11 cellular contexts compared by ENCODE assay signal in genomic region chr1:8448906-8449661, GRCh38.
DNase-seq lines count a peak whose midpoint lies in the region; ATAC-seq, FAIRE-seq and TF ChIP-seq lines count a peak whose summit lies in the region.
"Had no signal": no experiment of that assay in that cellular context is flagged by ENCODE, and none has a peak within 500 bp of the region (broad histone marks: within the 10 kb centered on the region; RNA-seq: fewer than 3 reads in every experiment).

No MANE protein-coding gene starts in this region.

- no peak overlapping the region for H2AFZ ChIP-seq in keratinocyte (ENCODE audit: control insufficient read depth, low read length)

- dilution Hi-C loops in keratinocyte (cut with MboI; ENCODE audit: extremely low pct_ligation_motif_present, low sequenced_read_pairs), result no loop called here

- ATAC-seq in activated T-cell treated with anti-CD3 and anti-CD28 coated beads, Interleukin-2, amount 50 U/mL, for 72 hours (replicated peaks in 1 of 2), result peak; percentile 64 to 68
- ATAC-seq in HG03439 (IDR thresholded peaks at IDR 0.05; ENCODE audit: unreplicated experiment) (no peak), HG03442 (IDR thresholded peaks at IDR 0.05; ENCODE audit: unreplicated experiment) (no peak)
- ATAC-seq: foreskin keratinocyte had no signal

- H3K27me3 ChIP-seq in keratinocyte (ENCODE audit: control insufficient read depth, extremely low read depth, insufficient read depth, low read length) (no peaks in the 10 kb centered on the region), tibial nerve (no peaks in the 10 kb centered on the region)
- H3K27me3 ChIP-seq: foreskin keratinocyte had no signal

- H3K9ac ChIP-seq in keratinocyte (ENCODE audit: control insufficient read depth, extremely low read depth, insufficient read depth, low read length), result peak overlapping the region; percentile 4

- H3K9me1 ChIP-seq in keratinocyte (ENCODE audit: control insufficient read depth, extremely low read depth, insufficient read depth, low read length), result no peaks in the 10 kb centered on the region

- TF ChIP-seq POLR2A in tibial nerve (IDR thresholded peaks at IDR 0.05), result no peak

- H3K4me2 ChIP-seq in keratinocyte (ENCODE audit: control insufficient read depth, extremely low read depth, insufficient read depth, low read depth, low read length), result peak overlapping the region; percentile 59

- peak in 1 of 2 donors; percentile 19 for DNase-seq in activated T-cell treated with anti-CD3 and anti-CD28 coated beads, Interleukin-2, amount 50 U/mL, for 72 hours
- DNase-seq in activated T-cell treated with anti-CD3 and anti-CD28 coated beads, Interleukin-2, amount 50 U/mL, for 24 hours, result no peak
- DNase-seq in cerebellar cortex (ENCODE audit: low spot score) (peak; percentile 48), keratinocyte (ENCODE audit: low read depth, low spot score) (no peak), tibial nerve (ENCODE audit: low spot score in 2 of 2) (no peak), NCI-H146 treated with DMSO at 0.1 percent for 48 hours (lab: John Stamatoyannopoulos, UW; ENCODE audit: unreplicated experiment) (no peak)
- DNase-seq: activated B cell treated with CpG ODN at 0.5 μM for 24 hours had no signal

- no peak overlapping the region for H3K4me3 Mint-ChIP-seq in activated T-cell treated with anti-CD3 and anti-CD28 coated beads, Interleukin-2, amount 50 U/mL, for 72 hours
- H3K4me3 Mint-ChIP-seq in activated T-cell treated with anti-CD3 and anti-CD28 coated beads, Interleukin-2, amount 50 U/mL, for 24 hours, result no peak overlapping the region
- H3K4me3 Mint-ChIP-seq: activated B cell treated with CpG ODN at 0.5 μM for 24 hours had no signal

- no peak for TF ChIP-seq EP300 in tibial nerve (IDR thresholded peaks at IDR 0.05)

- H4K20me1 ChIP-seq in keratinocyte (ENCODE audit: control insufficient read depth, extremely low read depth, insufficient read depth, low read length), result no peaks in the 10 kb centered on the region

- H3K9me3 ChIP-seq in keratinocyte (ENCODE audit: control insufficient read depth, low read depth, low read length) (no peaks in the 10 kb centered on the region), tibial nerve (no peaks in the 10 kb centered on the region)

- H3K9me3 Mint-ChIP-seq in activated T-cell treated with anti-CD3 and anti-CD28 coated beads, Interleukin-2, amount 50 U/mL, for 72 hours, result peaks cover 0 to 1% of the 10 kb centered on the region in 2 donors
- no peaks in the 10 kb centered on the region for H3K9me3 Mint-ChIP-seq in activated T-cell treated with anti-CD3 and anti-CD28 coated beads, Interleukin-2, amount 50 U/mL, for 24 hours
- H3K9me3 Mint-ChIP-seq: activated B cell treated with CpG ODN at 0.5 μM for 24 hours had no signal

- H3K27me3 Mint-ChIP-seq in activated T-cell treated with anti-CD3 and anti-CD28 coated beads, Interleukin-2, amount 50 U/mL, for 72 hours (ENCODE audit: low read depth), result no peaks in the 10 kb centered on the region
- no peaks in the 10 kb centered on the region for H3K27me3 Mint-ChIP-seq in activated T-cell treated with anti-CD3 and anti-CD28 coated beads, Interleukin-2, amount 50 U/mL, for 24 hours
- H3K27me3 Mint-ChIP-seq: activated B cell treated with CpG ODN at 0.5 μM for 24 hours, progenitor cell of endocrine pancreas had no signal

- H3K27ac ChIP-seq in keratinocyte (ENCODE audit: control insufficient read depth, insufficient read depth, low read length) (peak overlapping the region; percentile 10), tibial nerve (peak overlapping the region; percentile 3 to 70 (median 60))
- H3K27ac ChIP-seq: foreskin keratinocyte had no signal

- H3K4me3 ChIP-seq in keratinocyte (ENCODE audit: control insufficient read depth in 2 of 3, extremely low read depth in 1 of 3, insufficient read depth in 2 of 3, low read depth in 1 of 3, low read length in 3 of 3) (peak overlapping the region in 1 of 3 experiments; percentile 23), tibial nerve (peak overlapping the region in 1 of 4 donors; percentile 24)

- H3K4me1 Mint-ChIP-seq in activated T-cell treated with anti-CD3 and anti-CD28 coated beads, Interleukin-2, amount 50 U/mL, for 72 hours (ENCODE audit: low read depth), result peaks cover 14% of the 10 kb centered on the region
- peaks cover 22% of the 10 kb centered on the region for H3K4me1 Mint-ChIP-seq in activated T-cell treated with anti-CD3 and anti-CD28 coated beads, Interleukin-2, amount 50 U/mL, for 24 hours (ENCODE audit: low read depth)

- H3K4me1 ChIP-seq in keratinocyte (ENCODE audit: control insufficient read depth, extremely low read depth, insufficient read depth, low read length) (peaks cover 5% of the 10 kb centered on the region), tibial nerve (peaks cover 0 to 38% (median 0%) of the 10 kb centered on the region in 4 donors)
- H3K4me1 ChIP-seq: foreskin keratinocyte had no signal

- H3K36me3 Mint-ChIP-seq in activated T-cell treated with anti-CD3 and anti-CD28 coated beads, Interleukin-2, amount 50 U/mL, for 72 hours (ENCODE audit: insufficient read depth in 2 of 2), result peaks cover 7 to 9% of the 10 kb centered on the region in 2 donors
- H3K36me3 Mint-ChIP-seq in activated T-cell treated with anti-CD3 and anti-CD28 coated beads, Interleukin-2, amount 50 U/mL, for 24 hours (ENCODE audit: low read depth), result peaks cover 22% of the 10 kb centered on the region

- FAIRE-seq in keratinocyte (lab: Jason Lieb, UNC), result no peak

- no peak for TF ChIP-seq CTCF in keratinocyte (optimal IDR thresholded peaks at IDR 0.05 in 1 of 3, IDR thresholded peaks at IDR 0.05 in 1 of 3, conservative IDR thresholded peaks at IDR 0.05 in 1 of 3; ENCODE audit: extremely low read depth in 1 of 3, insufficient read depth in 2 of 3, low read length in 3 of 3)
- no peak for TF ChIP-seq CTCF in tibial nerve (IDR thresholded peaks at IDR 0.05)

- no peaks in the 10 kb centered on the region for H3K79me2 ChIP-seq in keratinocyte (ENCODE audit: control insufficient read depth, insufficient read depth, low read length)

- H3K27ac Mint-ChIP-seq in activated T-cell treated with anti-CD3 and anti-CD28 coated beads, Interleukin-2, amount 50 U/mL, for 72 hours, result no peak overlapping the region
- no peak overlapping the region for H3K27ac Mint-ChIP-seq in activated T-cell treated with anti-CD3 and anti-CD28 coated beads, Interleukin-2, amount 50 U/mL, for 24 hours
- H3K27ac Mint-ChIP-seq: activated B cell treated with CpG ODN at 0.5 μM for 24 hours, progenitor cell of endocrine pancreas had no signal

- peaks cover 0 to 6% of the 10 kb centered on the region in 2 experiments for H3K36me3 ChIP-seq in keratinocyte (ENCODE audit: control insufficient read depth in 2 of 2, extremely low read depth in 1 of 2, insufficient read depth in 2 of 2, low read length in 2 of 2)
- peaks cover 0 to 5% (median 0%) of the 10 kb centered on the region in 3 donors for H3K36me3 ChIP-seq in tibial nerve

- 41 to 46% methylated on average over 12 of the region's 12 CpGs for WGBS in tibial nerve, 2 donors

Comparison
In these comparisons a context has a peak if more than half of its experiments do, and no peak if none do; other contexts are left out.
1. ATAC-seq: peak in activated T-cell treated with anti-CD3 and anti-CD28 coated beads, Interleukin-2, amount 50 U/mL, for 72 hours (2 of 2); none in HG03439 (single experiment) and HG03442 (single experiment).